In the genomic region with DNA sequence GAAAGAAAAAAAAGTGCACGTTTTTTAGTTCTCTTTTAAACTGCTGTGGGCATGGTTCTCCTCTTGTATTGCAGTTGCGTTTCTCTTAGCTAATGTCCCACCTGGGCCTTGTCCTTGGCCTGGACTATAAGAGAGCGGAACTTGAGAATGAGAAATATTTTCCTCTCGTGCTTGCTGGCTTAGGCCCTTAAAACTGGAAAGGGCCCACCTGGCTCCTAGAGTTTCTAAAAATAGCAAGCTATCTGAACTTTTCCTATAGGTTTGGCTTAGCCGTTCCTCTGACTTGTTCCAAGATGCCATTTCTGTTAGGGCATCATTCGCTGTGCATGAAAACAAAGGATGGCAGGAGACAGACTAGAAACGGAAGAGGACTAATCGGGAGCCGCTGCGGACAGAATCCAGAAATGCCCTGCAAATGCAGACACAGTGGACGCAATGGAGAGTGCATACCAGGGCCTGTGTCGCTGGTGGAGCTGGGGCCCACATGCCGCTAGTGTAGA, we compare ENCODE assay signal across 24 cellular contexts. TPM values are rescaled to one million over a fixed set of nuclear protein-coding genes. Genes with fewer than 3 reads are reported as not detected.
DNase-seq lines count a peak whose midpoint lies in the region; ATAC-seq and TF ChIP-seq lines count a peak whose summit lies in the region.
"Had no signal": no experiment of that assay in that cellular context is flagged by ENCODE, and none has a peak within 500 bp of the region (broad histone marks: within the 10 kb centered on the region; RNA-seq: fewer than 3 reads in every experiment).

No MANE protein-coding gene starts in this region.

- H3K4me1 ChIP-seq in GM23248 (ENCODE audit: insufficient read depth) = peaks cover 18% of the 10 kb centered on the region
- peaks cover 7 to 12% of the 10 kb centered on the region in 2 donors for H3K4me1 ChIP-seq in gastrocnemius medialis
- H3K4me1 ChIP-seq: HAP-1, SJSA1 had no signal

- H3K27me3 ChIP-seq in GM23248 (replicated peaks; ENCODE audit: insufficient read depth) (no peaks in the 10 kb centered on the region), gastrocnemius medialis (no peaks in the 10 kb centered on the region)
- H3K27me3 ChIP-seq: SJSA1 had no signal

- no peak overlapping the region for H3K9ac ChIP-seq in GM23248

- intact Hi-C loops in gastrocnemius medialis (cut with DNase I; ENCODE audit: low total_unique reads) = no loop called here
- intact Hi-C loops in activated CD4-positive, alpha-beta memory T cell treated with anti-CD3 and anti-CD28 coated beads for 36 hours (cut with micrococcal nuclease) = no loop called here

- H3K79me2 ChIP-seq in GM23248 (ENCODE audit: insufficient read depth) = no peaks in the 10 kb centered on the region

- H3K36me3 ChIP-seq in GM23248 (ENCODE audit: low read depth) (no peaks in the 10 kb centered on the region), gastrocnemius medialis (no peaks in the 10 kb centered on the region)
- H3K36me3 ChIP-seq: HAP-1, SJSA1 had no signal

- no peaks in the 10 kb centered on the region for H3K9me2 ChIP-seq in GM23248 (ENCODE audit: insufficient read depth)

- H3K27ac ChIP-seq in GM23248 (no peak overlapping the region), gastrocnemius medialis (peak overlapping the region; percentile 16 to 39 (median 27))
- H3K27ac ChIP-seq: C4-2B, SJSA1 had no signal

- peaks cover 3% of the 10 kb centered on the region; the same call in 1 of the 2 replicates for H3K9me3 Mint-ChIP-seq in WTC11
- no peaks in the 10 kb centered on the region for H3K9me3 Mint-ChIP-seq in mesothelial cell of epicardium
- H3K9me3 Mint-ChIP-seq in activated CD4-positive, alpha-beta memory T cell treated with anti-CD3 and anti-CD28 coated beads for 36 hours = no peaks in the 10 kb centered on the region
- no peaks in the 10 kb centered on the region for H3K9me3 Mint-ChIP-seq in activated T-cell treated with anti-CD3 and anti-CD28 coated beads, Interleukin-2, amount 50 U/mL, for 24 hours
- H3K9me3 Mint-ChIP-seq: HFFc6 had no signal

- H3K4me2 ChIP-seq in GM23248 (ENCODE audit: unreplicated experiment) = no peak overlapping the region

- peak overlapping the region; percentile 83 for H3K27ac Mint-ChIP-seq in WTC11
- peak overlapping the region; percentile 66 for H3K27ac Mint-ChIP-seq in mesothelial cell of epicardium
- no peak overlapping the region for H3K27ac Mint-ChIP-seq in activated CD4-positive, alpha-beta memory T cell treated with anti-CD3 and anti-CD28 coated beads for 36 hours
- no peak overlapping the region for H3K27ac Mint-ChIP-seq in activated T-cell treated with anti-CD3 and anti-CD28 coated beads, Interleukin-2, amount 50 U/mL, for 24 hours
- H3K27ac Mint-ChIP-seq: B cell, HFFc6 had no signal

- no peaks in the 10 kb centered on the region for H3K27me3 Mint-ChIP-seq in WTC11 (ENCODE audit: low read depth)
- H3K27me3 Mint-ChIP-seq in mesothelial cell of epicardium (ENCODE audit: low read depth) = peaks cover 15% of the 10 kb centered on the region
- peaks cover 23% of the 10 kb centered on the region for H3K27me3 Mint-ChIP-seq in activated CD4-positive, alpha-beta memory T cell treated with anti-CD3 and anti-CD28 coated beads for 36 hours
- peaks cover 31% of the 10 kb centered on the region for H3K27me3 Mint-ChIP-seq in activated T-cell treated with anti-CD3 and anti-CD28 coated beads, Interleukin-2, amount 50 U/mL, for 24 hours

- H3K36me3 Mint-ChIP-seq in WTC11 (peaks cover 2% of the 10 kb centered on the region; the same call in 1 of the 2 replicates), mesothelial cell of epicardium (no peaks in the 10 kb centered on the region)
- no peaks in the 10 kb centered on the region for H3K36me3 Mint-ChIP-seq in activated CD4-positive, alpha-beta memory T cell treated with anti-CD3 and anti-CD28 coated beads for 36 hours
- H3K36me3 Mint-ChIP-seq in activated T-cell treated with anti-CD3 and anti-CD28 coated beads, Interleukin-2, amount 50 U/mL, for 24 hours (ENCODE audit: low read depth) = no peaks in the 10 kb centered on the region

- ATAC-seq in WTC11 = no peak
- ATAC-seq in gastrocnemius medialis = peak in 1 of 2 donors; percentile 48
- ATAC-seq in HG03175 (IDR thresholded peaks at IDR 0.05; ENCODE audit: unreplicated experiment) = no peak
- ATAC-seq: K562 had no signal

- H2AFZ ChIP-seq in GM23248 = peak overlapping the region; percentile 38; the same call in 1 of the 2 replicates

- no peaks in the 10 kb centered on the region for H3F3A ChIP-seq in GM23248 (ENCODE audit: insufficient read depth)

- H4K20me1 ChIP-seq in GM23248 (ENCODE audit: insufficient read depth) = no peaks in the 10 kb centered on the region

- no peak for TF ChIP-seq POLR2A in gastrocnemius medialis (IDR thresholded peaks at IDR 0.05)

- DNase-seq in GM23248 (no peak), WTC11 (ENCODE audit: low spot score) (no peak), mesothelial cell of epicardium (ENCODE audit: low spot score in 2 of 2, unreplicated experiment in 2 of 2) (no peak), gastrocnemius medialis (no peak), GF-D8 (lab: John Stamatoyannopoulos, UW) (no peak)
- DNase-seq in activated CD4-positive, alpha-beta memory T cell treated with anti-CD3 and anti-CD28 coated beads for 36 hours = no peak
- no peak for DNase-seq in activated T-cell treated with anti-CD3 and anti-CD28 coated beads, Interleukin-2, amount 50 U/mL, for 24 hours
- DNase-seq: DMS153, DND-41, HFFc6, Kasumi-1, NCI-H1092 treated with DMSO at 0.1 percent for 48 hours, NCI-H146, NCI-H1930, NCI-H2107, NCI-H446, NCI-H524 treated with DMSO at 0.1 percent for 48 hours, NCI-H774 had no signal

- 67 to 68% methylated on average over 13 of the region's 13 CpGs for WGBS in GM23248 (ENCODE audit: low coverage in 1 of 2, low lambda C conversion rate in 2 of 2, missing lambda C conversion rate in 2 of 2), 2 experiments

- POLR2A ChIA-PET in WTC11 (lab: Charles Lee) = interaction anchor here (0.5 kb wide), 1 partner anchor 459 kb away, joined by 4 read pairs; no protein-coding TSS in a partner anchor
- POLR2A ChIA-PET in activated CD4-positive, alpha-beta memory T cell treated with anti-CD3 and anti-CD28 coated beads for 36 hours (lab: Charles Lee) = no interaction called here

- H3K4me3 ChIP-seq in GM23248 (no peak overlapping the region), gastrocnemius medialis (no peak overlapping the region)
- H3K4me3 ChIP-seq: HAP-1, K562, SJSA1 had no signal

- CTCF ChIA-PET in WTC11 (lab: Charles Lee) = interaction anchor here (1.1 kb wide), 2 partner anchors 61 to 108 kb away, joined by 6 read pairs; partner anchors contain the start of gene BCAS4
- CTCF ChIA-PET in activated CD4-positive, alpha-beta memory T cell treated with anti-CD3 and anti-CD28 coated beads for 36 hours (lab: Charles Lee) = no interaction called here

- in situ Hi-C loops in GM23248 (cut with MboI) (no loop called here), gastrocnemius medialis (cut with MboI; ENCODE audit: low sequenced_read_pairs in 4 of 4) (no loop called here)

- H3K9me3 ChIP-seq in GM23248 (ENCODE audit: low read depth) = no peaks in the 10 kb centered on the region
- no peaks in the 10 kb centered on the region for H3K9me3 ChIP-seq in gastrocnemius medialis
- H3K9me3 ChIP-seq: HAP-1, SJSA1 had no signal

- TF ChIP-seq CTCF in WTC11 (IDR thresholded peaks at IDR 0.05) = no peak
- no peak for TF ChIP-seq CTCF in mesothelial cell of epicardium (IDR thresholded peaks at IDR 0.05; ENCODE audit: unreplicated experiment)
- TF ChIP-seq CTCF in gastrocnemius medialis (IDR thresholded peaks at IDR 0.05 in 4 of 5, conservative IDR thresholded peaks at IDR 0.05 in 1 of 5) = no peak

- no peak overlapping the region for H3K4me3 Mint-ChIP-seq in WTC11
- H3K4me3 Mint-ChIP-seq in mesothelial cell of epicardium = no peak overlapping the region
- no peak overlapping the region for H3K4me3 Mint-ChIP-seq in activated CD4-positive, alpha-beta memory T cell treated with anti-CD3 and anti-CD28 coated beads for 36 hours
- H3K4me3 Mint-ChIP-seq in activated T-cell treated with anti-CD3 and anti-CD28 coated beads, Interleukin-2, amount 50 U/mL, for 24 hours = no peak overlapping the region
- H3K4me3 Mint-ChIP-seq: B cell, HFFc6 had no signal

- peaks cover 33% of the 10 kb centered on the region for H3K4me1 Mint-ChIP-seq in WTC11
- H3K4me1 Mint-ChIP-seq in mesothelial cell of epicardium = peaks cover 27% of the 10 kb centered on the region
- peaks cover 9% of the 10 kb centered on the region for H3K4me1 Mint-ChIP-seq in activated CD4-positive, alpha-beta memory T cell treated with anti-CD3 and anti-CD28 coated beads for 36 hours (ENCODE audit: low read depth)
- peaks cover 10% of the 10 kb centered on the region for H3K4me1 Mint-ChIP-seq in activated T-cell treated with anti-CD3 and anti-CD28 coated beads, Interleukin-2, amount 50 U/mL, for 24 hours (ENCODE audit: low read depth)

TF ChIP-seq in WTC11, 78 proteins besides CTCF, POLR2A, EP300 and RAD21 (continues in another document):
- TF ChIP-seq, protein P1, sequence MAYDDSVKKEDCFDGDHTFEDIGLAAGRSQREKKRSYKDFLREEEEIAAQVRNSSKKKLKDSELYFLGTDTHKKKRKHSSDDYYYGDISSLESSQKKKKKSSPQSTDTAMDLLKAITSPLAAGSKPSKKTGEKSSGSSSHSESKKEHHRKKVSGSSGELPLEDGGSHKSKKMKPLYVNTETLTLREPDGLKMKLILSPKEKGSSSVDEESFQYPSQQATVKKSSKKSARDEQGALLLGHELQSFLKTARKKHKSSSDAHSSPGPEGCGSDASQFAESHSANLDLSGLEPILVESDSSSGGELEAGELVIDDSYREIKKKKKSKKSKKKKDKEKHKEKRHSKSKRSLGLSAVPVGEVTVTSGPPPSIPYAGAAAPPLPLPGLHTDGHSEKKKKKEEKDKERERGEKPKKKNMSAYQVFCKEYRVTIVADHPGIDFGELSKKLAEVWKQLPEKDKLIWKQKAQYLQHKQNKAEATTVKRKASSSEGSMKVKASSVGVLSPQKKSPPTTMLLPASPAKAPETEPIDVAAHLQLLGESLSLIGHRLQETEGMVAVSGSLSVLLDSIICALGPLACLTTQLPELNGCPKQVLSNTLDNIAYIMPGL (CRISPR knock-in tag; IDR thresholded peaks at IDR 0.05) = no peak
- no peak for TF ChIP-seq RORB (CRISPR knock-in tag; IDR thresholded peaks at IDR 0.05)

RNA-seq across cellular contexts. Expression of gene RIPOR3, which starts 4.5 kb away (rescaled TPM):
- total RNA-seq in GM23248 (2014; rRNA removed; shearing (Covaris generic)) = 0.76 TPM in 1 of 2 replicates, not detected in the other
- 0.49 TPM in 2 replicates for polyA plus RNA-seq in GM23248 (2016; fragmentation: Nextera tagmentation; extraction: Ambion mirVana)
- 5.4 to 6.5 TPM (median 6.0 TPM) in 3 replicates for total RNA-seq in WTC11 (2021)
- 18.8 to 20.0 TPM (median 19.2 TPM) in 3 replicates for total RNA-seq in mesothelial cell of epicardium
- total RNA-seq in gastrocnemius medialis = 10 to 100 TPM in 1 of 4 donors, 1 to 10 TPM in 3; 5.3 to 12.5 (median 8.2) TPM
- not detected for total RNA-seq in activated CD4-positive, alpha-beta memory T cell treated with anti-CD3 and anti-CD28 coated beads for 36 hours

RNA-seq across cellular contexts. Expression of gene PARD6B, which starts 44.6 kb away (rescaled TPM):
- not detected in 2 replicates for total RNA-seq in GM23248 (2014; rRNA removed; shearing (Covaris generic))
- polyA plus RNA-seq in GM23248 (2016; fragmentation: Nextera tagmentation; extraction: Ambion mirVana) = 0.16 and 0.34 TPM in 2 replicates
- total RNA-seq in WTC11 (2021) (29.6 to 38.0 TPM (median 37.5 TPM) in 3 replicates), mesothelial cell of epicardium (52.2 to 59.5 TPM (median 53.0 TPM) in 3 replicates), gastrocnemius medialis (10 to 100 TPM in 1 of 4 donors, 1 to 10 TPM in 2, under 1 TPM in 1; 0.72 to 15.3 (median 2.3) TPM)
- total RNA-seq in activated CD4-positive, alpha-beta memory T cell treated with anti-CD3 and anti-CD28 coated beads for 36 hours = 1 to 10 TPM; 6.3 to 8.2 TPM

Comparison
In these comparisons a context has a peak if more than half of its experiments do, and no peak if none do; other contexts are left out.
1. H3K27ac Mint-ChIP-seq: peak in WTC11 (single experiment) and mesothelial cell of epicardium (single experiment); none in activated CD4-positive, alpha-beta memory T cell treated with anti-CD3 and anti-CD28 coated beads for 36 hours (single experiment) and activated T-cell treated with anti-CD3 and anti-CD28 coated beads, Interleukin-2, amount 50 U/mL, for 24 hours (single experiment).